In the genomic region with DNA sequence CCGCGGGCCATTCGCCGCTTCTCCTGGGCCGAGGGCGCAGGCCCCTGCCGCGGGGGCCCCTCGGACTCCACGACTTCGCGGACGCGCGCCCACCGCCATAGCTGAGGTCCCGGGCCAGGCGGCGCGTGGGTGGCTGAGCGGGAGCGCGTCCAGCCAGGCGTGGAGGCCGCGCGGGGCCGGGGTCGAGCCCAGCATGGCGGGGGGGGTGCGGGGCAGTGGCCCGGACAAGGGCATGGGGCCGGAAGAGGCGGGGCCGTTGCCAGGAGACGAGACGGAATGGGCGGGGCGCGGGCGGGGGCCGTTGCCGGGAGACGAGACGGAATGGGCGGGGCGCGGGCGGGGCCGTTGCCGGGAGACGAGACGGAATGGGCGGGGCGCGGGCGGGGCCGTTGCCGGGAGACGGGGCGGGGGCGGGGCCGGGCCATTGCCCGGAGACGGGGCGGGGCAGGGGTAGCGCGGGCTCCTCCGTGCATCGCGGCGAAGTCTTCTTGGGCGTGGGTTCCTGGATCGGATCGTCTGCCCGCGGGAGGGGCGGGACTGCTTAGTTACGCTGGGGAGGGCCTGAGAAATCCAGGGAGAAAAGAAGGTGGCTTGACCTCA, we compare ENCODE assay signal across 1 cellular context.
TF ChIP-seq lines count a peak whose summit lies in the region.

No MANE protein-coding gene starts in this region.

TF ChIP-seq in HepG2, 621 proteins besides CTCF, POLR2A, EP300 and RAD21 (continued from another document):
- TF ChIP-seq ZNF646 (CRISPR knock-in tag; IDR thresholded peaks at IDR 0.05) (no peak), ZNF850 (CRISPR knock-in tag; conservative IDR thresholded peaks at IDR 0.05) (no peak), ZNF224 (CRISPR knock-in tag; IDR thresholded peaks at IDR 0.05) (no peak), ZNF343 (CRISPR knock-in tag; IDR thresholded peaks at IDR 0.05) (no peak), ZNF878 (CRISPR knock-in tag; IDR thresholded peaks at IDR 0.05) (no peak), RBFOX2 (IDR thresholded peaks at IDR 0.05; ENCODE audit: low read depth, low read length) (peak; percentile 86), GATAD1 (CRISPR knock-in tag; IDR thresholded peaks at IDR 0.05) (no peak), SP4 (CRISPR knock-in tag; IDR thresholded peaks at IDR 0.05) (peak; percentile 48; the same call in 1 of the 2 replicates), MAX (IDR thresholded peaks at IDR 0.05) (peak; percentile 38; the same call in 1 of the 2 replicates), MTA1 (CRISPR knock-in tag; IDR thresholded peaks at IDR 0.05; ENCODE audit: borderline replicate concordance) (no peak)
- TF ChIP-seq, protein P1, sequence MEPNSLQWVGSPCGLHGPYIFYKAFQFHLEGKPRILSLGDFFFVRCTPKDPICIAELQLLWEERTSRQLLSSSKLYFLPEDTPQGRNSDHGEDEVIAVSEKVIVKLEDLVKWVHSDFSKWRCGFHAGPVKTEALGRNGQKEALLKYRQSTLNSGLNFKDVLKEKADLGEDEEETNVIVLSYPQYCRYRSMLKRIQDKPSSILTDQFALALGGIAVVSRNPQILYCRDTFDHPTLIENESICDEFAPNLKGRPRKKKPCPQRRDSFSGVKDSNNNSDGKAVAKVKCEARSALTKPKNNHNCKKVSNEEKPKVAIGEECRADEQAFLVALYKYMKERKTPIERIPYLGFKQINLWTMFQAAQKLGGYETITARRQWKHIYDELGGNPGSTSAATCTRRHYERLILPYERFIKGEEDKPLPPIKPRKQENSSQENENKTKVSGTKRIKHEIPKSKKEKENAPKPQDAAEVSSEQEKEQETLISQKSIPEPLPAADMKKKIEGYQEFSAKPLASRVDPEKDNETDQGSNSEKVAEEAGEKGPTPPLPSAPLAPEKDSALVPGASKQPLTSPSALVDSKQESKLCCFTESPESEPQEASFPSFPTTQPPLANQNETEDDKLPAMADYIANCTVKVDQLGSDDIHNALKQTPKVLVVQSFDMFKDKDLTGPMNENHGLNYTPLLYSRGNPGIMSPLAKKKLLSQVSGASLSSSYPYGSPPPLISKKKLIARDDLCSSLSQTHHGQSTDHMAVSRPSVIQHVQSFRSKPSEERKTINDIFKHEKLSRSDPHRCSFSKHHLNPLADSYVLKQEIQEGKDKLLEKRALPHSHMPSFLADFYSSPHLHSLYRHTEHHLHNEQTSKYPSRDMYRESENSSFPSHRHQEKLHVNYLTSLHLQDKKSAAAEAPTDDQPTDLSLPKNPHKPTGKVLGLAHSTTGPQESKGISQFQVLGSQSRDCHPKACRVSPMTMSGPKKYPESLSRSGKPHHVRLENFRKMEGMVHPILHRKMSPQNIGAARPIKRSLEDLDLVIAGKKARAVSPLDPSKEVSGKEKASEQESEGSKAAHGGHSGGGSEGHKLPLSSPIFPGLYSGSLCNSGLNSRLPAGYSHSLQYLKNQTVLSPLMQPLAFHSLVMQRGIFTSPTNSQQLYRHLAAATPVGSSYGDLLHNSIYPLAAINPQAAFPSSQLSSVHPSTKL (CRISPR knock-in tag; IDR thresholded peaks at IDR 0.05): no peak
- TF ChIP-seq, protein P2, sequence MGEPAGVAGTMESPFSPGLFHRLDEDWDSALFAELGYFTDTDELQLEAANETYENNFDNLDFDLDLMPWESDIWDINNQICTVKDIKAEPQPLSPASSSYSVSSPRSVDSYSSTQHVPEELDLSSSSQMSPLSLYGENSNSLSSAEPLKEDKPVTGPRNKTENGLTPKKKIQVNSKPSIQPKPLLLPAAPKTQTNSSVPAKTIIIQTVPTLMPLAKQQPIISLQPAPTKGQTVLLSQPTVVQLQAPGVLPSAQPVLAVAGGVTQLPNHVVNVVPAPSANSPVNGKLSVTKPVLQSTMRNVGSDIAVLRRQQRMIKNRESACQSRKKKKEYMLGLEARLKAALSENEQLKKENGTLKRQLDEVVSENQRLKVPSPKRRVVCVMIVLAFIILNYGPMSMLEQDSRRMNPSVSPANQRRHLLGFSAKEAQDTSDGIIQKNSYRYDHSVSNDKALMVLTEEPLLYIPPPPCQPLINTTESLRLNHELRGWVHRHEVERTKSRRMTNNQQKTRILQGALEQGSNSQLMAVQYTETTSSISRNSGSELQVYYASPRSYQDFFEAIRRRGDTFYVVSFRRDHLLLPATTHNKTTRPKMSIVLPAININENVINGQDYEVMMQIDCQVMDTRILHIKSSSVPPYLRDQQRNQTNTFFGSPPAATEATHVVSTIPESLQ (CRISPR knock-in tag; conservative IDR thresholded peaks at IDR 0.05): no peak
- TF ChIP-seq, protein P3, sequence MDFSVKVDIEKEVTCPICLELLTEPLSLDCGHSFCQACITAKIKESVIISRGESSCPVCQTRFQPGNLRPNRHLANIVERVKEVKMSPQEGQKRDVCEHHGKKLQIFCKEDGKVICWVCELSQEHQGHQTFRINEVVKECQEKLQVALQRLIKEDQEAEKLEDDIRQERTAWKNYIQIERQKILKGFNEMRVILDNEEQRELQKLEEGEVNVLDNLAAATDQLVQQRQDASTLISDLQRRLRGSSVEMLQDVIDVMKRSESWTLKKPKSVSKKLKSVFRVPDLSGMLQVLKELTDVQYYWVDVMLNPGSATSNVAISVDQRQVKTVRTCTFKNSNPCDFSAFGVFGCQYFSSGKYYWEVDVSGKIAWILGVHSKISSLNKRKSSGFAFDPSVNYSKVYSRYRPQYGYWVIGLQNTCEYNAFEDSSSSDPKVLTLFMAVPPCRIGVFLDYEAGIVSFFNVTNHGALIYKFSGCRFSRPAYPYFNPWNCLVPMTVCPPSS (IDR thresholded peaks at IDR 0.05): no peak
